17 cellular contexts compared by ENCODE assay signal in genomic region chr15:70197945-70198361, GRCh38.
DNase-seq lines count a peak whose midpoint lies in the region; ATAC-seq and TF ChIP-seq lines count a peak whose summit lies in the region.
"Had no signal": no experiment of that assay in that cellular context is flagged by ENCODE, and none has a peak within 500 bp of the region (broad histone marks: within the 10 kb centered on the region; RNA-seq: fewer than 3 reads in every experiment).

No MANE protein-coding gene starts in this region.

- H3K4me3 ChIP-seq in Caco-2 (ENCODE audit: low read depth, low read length): no peak overlapping the region
- no peak overlapping the region for H3K4me3 ChIP-seq in KMS-11 (IDR thresholded peaks at IDR 0.05; ENCODE audit: insufficient read depth, low read depth, low read length)
- H3K4me3 ChIP-seq in neuronal stem cell (ENCODE audit: low read length in 2 of 2): no peak overlapping the region
- H3K4me3 ChIP-seq: GM23338 had no signal

- H3K14ac ChIP-seq in neuronal stem cell (ENCODE audit: low read length): peak overlapping the region; percentile 50

- CTCF ChIA-PET in Caco-2 (lab: Charles Lee): interaction anchor here (0.6 to 0.7 kb wide), 3 partner anchors 47 to 471 kb away, joined by 3 to 7 read pairs (median 4); no protein-coding TSS in a partner anchor

- H3K9me3 Mint-ChIP-seq in Caco-2 (ENCODE audit: unreplicated experiment): no peaks in the 10 kb centered on the region
- H3K9me3 Mint-ChIP-seq: GM23338; natural killer cell treated with Interleukin-12 subunit alpha and Interleukin-12 subunit beta and Interleukin-15 and Interleukin-18, amount 100 ng/mL, for 72 hours had no signal

- TF ChIP-seq CTCF in Caco-2 (IDR thresholded peaks at IDR 0.05; ENCODE audit: insufficient read depth in 1 of 2, low read depth in 1 of 2, low read length in 1 of 2, severe bottlenecking in 1 of 2, unreplicated experiment in 1 of 2) (no peak), KMS-11 (conservative IDR thresholded peaks at IDR 0.05; ENCODE audit: low read depth, low read length) (no peak)

- peak overlapping the region; percentile 87 for H3K18ac ChIP-seq in neuronal stem cell (ENCODE audit: low read length)

- peak overlapping the region; percentile 6 for H2BK120ac ChIP-seq in neuronal stem cell (ENCODE audit: low read depth, low read length)

- no peaks in the 10 kb centered on the region for H3K9me3 ChIP-seq in Caco-2
- no peaks in the 10 kb centered on the region for H3K9me3 ChIP-seq in neuronal stem cell (replicated peaks in 1 of 2; ENCODE audit: control insufficient read depth in 2 of 2, insufficient read depth in 1 of 2, low read depth in 1 of 2, low read length in 2 of 2)

- no peak overlapping the region for H4K8ac ChIP-seq in neuronal stem cell (ENCODE audit: low read depth, low read length)

- ATAC-seq in GM18907 (IDR thresholded peaks at IDR 0.05; ENCODE audit: unreplicated experiment) (no peak), GM21528 (IDR thresholded peaks at IDR 0.05; ENCODE audit: low FRiP score, unreplicated experiment) (no peak)
- ATAC-seq: GM23338; natural killer cell treated with Interleukin-12 subunit alpha and Interleukin-12 subunit beta and Interleukin-15 and Interleukin-18, amount 100 ng/mL, for 72 hours had no signal

- peak overlapping the region; percentile 99 for H2AK5ac ChIP-seq in neuronal stem cell (ENCODE audit: low read depth, low read length)

- H3K4ac ChIP-seq in neuronal stem cell (ENCODE audit: low read length): no peak overlapping the region

- H3K4me2 ChIP-seq in KMS-11 (peak overlapping the region; percentile 81), neuronal stem cell (ENCODE audit: insufficient read depth, low read length, poor library complexity, severe bottlenecking) (no peak overlapping the region)
- H3K4me2 ChIP-seq: GM23338 had no signal

- no peaks in the 10 kb centered on the region for H3K79me2 ChIP-seq in KMS-11 (ENCODE audit: insufficient read depth, low read depth)

- peaks cover 13% of the 10 kb centered on the region for H3K4me1 Mint-ChIP-seq in Caco-2 (ENCODE audit: low read depth, unreplicated experiment)

- POLR2A ChIA-PET in Caco-2 (lab: Charles Lee): no interaction called here

- no peaks in the 10 kb centered on the region for H3K27me3 Mint-ChIP-seq in Caco-2 (ENCODE audit: insufficient read depth, unreplicated experiment)

- no peak overlapping the region for H3K4me3 Mint-ChIP-seq in Caco-2 (ENCODE audit: unreplicated experiment)
- H3K4me3 Mint-ChIP-seq: GM23338; natural killer cell treated with Interleukin-12 subunit alpha and Interleukin-12 subunit beta and Interleukin-15 and Interleukin-18, amount 100 ng/mL, for 72 hours had no signal

- H3K9ac ChIP-seq in KMS-11 (peak overlapping the region; percentile 93), neuronal stem cell (ENCODE audit: low read depth, low read length, poor library complexity) (no peak overlapping the region)

- no peaks in the 10 kb centered on the region for H3K36me3 ChIP-seq in Caco-2 (ENCODE audit: control insufficient read depth, insufficient read depth, low read length)
- no peaks in the 10 kb centered on the region for H3K36me3 ChIP-seq in KMS-11 (ENCODE audit: insufficient read depth)
- no peaks in the 10 kb centered on the region for H3K36me3 ChIP-seq in neuronal stem cell (replicated peaks in 1 of 2; ENCODE audit: control insufficient read depth in 2 of 2, insufficient read depth in 2 of 2, low read length in 2 of 2)

- H3K27me3 ChIP-seq in Caco-2 (replicated peaks; ENCODE audit: control insufficient read depth, insufficient read depth, low read length): no peaks in the 10 kb centered on the region
- no peaks in the 10 kb centered on the region for H3K27me3 ChIP-seq in KMS-11 (ENCODE audit: insufficient read depth, low read depth)
- peaks cover 0 to 19% (median 4%) of the 10 kb centered on the region in 3 experiments for H3K27me3 ChIP-seq in neuronal stem cell (ENCODE audit: control insufficient read depth in 3 of 3, insufficient read depth in 3 of 3, low read depth in 1 of 3, low read length in 3 of 3)

- H3K36me3 Mint-ChIP-seq in Caco-2 (ENCODE audit: insufficient read depth, unreplicated experiment): no peaks in the 10 kb centered on the region
- H3K36me3 Mint-ChIP-seq: natural killer cell treated with Interleukin-12 subunit alpha and Interleukin-12 subunit beta and Interleukin-15 and Interleukin-18, amount 100 ng/mL, for 72 hours had no signal

- H3K79me1 ChIP-seq in neuronal stem cell (ENCODE audit: low read depth, low read length): no peaks in the 10 kb centered on the region

- H2AFZ ChIP-seq in KMS-11 (ENCODE audit: low read depth) (peak overlapping the region; percentile 74), neuronal stem cell (ENCODE audit: low read length) (no peak overlapping the region)
- H2AFZ ChIP-seq: GM23338 had no signal

- H4K91ac ChIP-seq in neuronal stem cell (ENCODE audit: low read depth, low read length, poor library complexity): no peak overlapping the region

- H3K27ac ChIP-seq in KMS-11 (peak overlapping the region; percentile 99), epithelial cell of prostate (peak overlapping the region; percentile 84), neuronal stem cell (replicated peaks; ENCODE audit: low read length) (no peak overlapping the region)

- H2BK5ac ChIP-seq in neuronal stem cell (ENCODE audit: low read length): peak overlapping the region; percentile 54

- intact Hi-C loops in Caco-2 (cut with micrococcal nuclease; ENCODE audit: unreplicated experiment): no loop called here

- H2BK15ac ChIP-seq in neuronal stem cell (ENCODE audit: low read length): peak overlapping the region; percentile 84

- H3K23ac ChIP-seq in neuronal stem cell (ENCODE audit: low read depth, low read length, poor library complexity): peak overlapping the region; percentile 9

- no peaks in the 10 kb centered on the region for H4K20me1 ChIP-seq in KMS-11 (ENCODE audit: insufficient read depth)

- H3K4me1 ChIP-seq in Caco-2: peaks cover 33% of the 10 kb centered on the region
- H3K4me1 ChIP-seq in KMS-11 (ENCODE audit: low read depth, poor library complexity, severe bottlenecking): peaks cover 43% of the 10 kb centered on the region
- H3K4me1 ChIP-seq in neuronal stem cell (ENCODE audit: control insufficient read depth in 2 of 2, insufficient read depth in 1 of 2, low read depth in 1 of 2, low read length in 2 of 2): peaks cover 0 to 32% of the 10 kb centered on the region in 2 donors

- H2BK12ac ChIP-seq in neuronal stem cell (ENCODE audit: low read length): no peak overlapping the region

- WGBS in neuronal stem cell (ENCODE audit: extremely low coverage in 2 of 2, insufficient read length in 2 of 2, insufficient replicate concordance in 1 of 2), 2 donors: no CpG with 5 or more reads among the region's 9 CpGs

- peak overlapping the region; percentile 34 for H3K27ac Mint-ChIP-seq in Caco-2 (ENCODE audit: unreplicated experiment)
- H3K27ac Mint-ChIP-seq: GM23338; natural killer cell treated with Interleukin-12 subunit alpha and Interleukin-12 subunit beta and Interleukin-15 and Interleukin-18, amount 100 ng/mL, for 72 hours had no signal

- no TSS peak for BruUV-seq in Caco-2 (replicated peaks; lab: Mats Ljungman, UMichigan)

- DNase-seq in Caco-2 (peak; percentile 59 to 79), epithelial cell of prostate (ENCODE audit: low read depth, low spot score) (no peak), neuronal stem cell (ENCODE audit: low spot score) (no peak), AG08396 (ENCODE audit: low spot score) (no peak), globus pallidus (ENCODE audit: low spot score) (no peak)
- DNase-seq: activated CD4-positive, CD25-positive, alpha-beta regulatory T cell treated with anti-CD3 and anti-CD28 coated beads, Interleukin-2, amount 50 U/mL, for 72 hours; activated gamma-delta T cell; anterior cingulate cortex; COR-L47; NCI-H2081 treated with DMSO at 0.1 percent for 48 hours; NCI-H774; SHP77 had no signal

Comparison
In these comparisons a context has a peak if more than half of its experiments do, and no peak if none do; other contexts are left out.
1. DNase-seq: peak in Caco-2 (2 of 2); none in epithelial cell of prostate (single experiment), neuronal stem cell (single experiment), AG08396 (single experiment) and globus pallidus (single experiment).